ENCODE assay signal across 1 cellular context in genomic region chr16:57388359-57389086, GRCh38.
TF ChIP-seq lines count a peak whose summit lies in the region.

No MANE protein-coding gene starts in this region.

TF ChIP-seq in IMR-90, 13 proteins besides CTCF, POLR2A, EP300 and RAD21:
- no peak for TF ChIP-seq USF2 (IDR thresholded peaks at IDR 0.05; ENCODE audit: low read depth, low read length)
- TF ChIP-seq RFX5 (IDR thresholded peaks at IDR 0.05; ENCODE audit: low read depth, low read length) = no peak
- no peak for TF ChIP-seq MAFK (IDR thresholded peaks at IDR 0.05; ENCODE audit: low read depth, low read length)
- TF ChIP-seq BHLHE40 (IDR thresholded peaks at IDR 0.05; ENCODE audit: low read depth, low read length) = no peak
- TF ChIP-seq MAZ (IDR thresholded peaks at IDR 0.05; ENCODE audit: borderline replicate concordance, low read depth, low read length) = no peak
- no peak for TF ChIP-seq CHD1 (IDR thresholded peaks at IDR 0.05; ENCODE audit: low read depth, low read length)
- no peak for TF ChIP-seq CEBPB (IDR thresholded peaks at IDR 0.05; ENCODE audit: low read depth, low read length)
- no peak for TF ChIP-seq MXI1 (IDR thresholded peaks at IDR 0.05; ENCODE audit: borderline replicate concordance, low read depth, low read length)
- TF ChIP-seq SMC3 (IDR thresholded peaks at IDR 0.05; ENCODE audit: low read depth, low read length) = no peak
- TF ChIP-seq RCOR1 (IDR thresholded peaks at IDR 0.05; ENCODE audit: insufficient replicate concordance, low read length) = no peak
- TF ChIP-seq, protein P1, sequence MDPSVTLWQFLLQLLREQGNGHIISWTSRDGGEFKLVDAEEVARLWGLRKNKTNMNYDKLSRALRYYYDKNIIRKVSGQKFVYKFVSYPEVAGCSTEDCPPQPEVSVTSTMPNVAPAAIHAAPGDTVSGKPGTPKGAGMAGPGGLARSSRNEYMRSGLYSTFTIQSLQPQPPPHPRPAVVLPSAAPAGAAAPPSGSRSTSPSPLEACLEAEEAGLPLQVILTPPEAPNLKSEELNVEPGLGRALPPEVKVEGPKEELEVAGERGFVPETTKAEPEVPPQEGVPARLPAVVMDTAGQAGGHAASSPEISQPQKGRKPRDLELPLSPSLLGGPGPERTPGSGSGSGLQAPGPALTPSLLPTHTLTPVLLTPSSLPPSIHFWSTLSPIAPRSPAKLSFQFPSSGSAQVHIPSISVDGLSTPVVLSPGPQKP (IDR thresholded peaks at IDR 0.05; ENCODE audit: borderline replicate concordance, low read depth, low read length) = no peak
- no peak for TF ChIP-seq FOS (IDR thresholded peaks at IDR 0.05; ENCODE audit: low read depth, low read length)
- TF ChIP-seq NFE2L2 (IDR thresholded peaks at IDR 0.05; ENCODE audit: low read depth, low read length) = no peak
